In the genomic region with DNA sequence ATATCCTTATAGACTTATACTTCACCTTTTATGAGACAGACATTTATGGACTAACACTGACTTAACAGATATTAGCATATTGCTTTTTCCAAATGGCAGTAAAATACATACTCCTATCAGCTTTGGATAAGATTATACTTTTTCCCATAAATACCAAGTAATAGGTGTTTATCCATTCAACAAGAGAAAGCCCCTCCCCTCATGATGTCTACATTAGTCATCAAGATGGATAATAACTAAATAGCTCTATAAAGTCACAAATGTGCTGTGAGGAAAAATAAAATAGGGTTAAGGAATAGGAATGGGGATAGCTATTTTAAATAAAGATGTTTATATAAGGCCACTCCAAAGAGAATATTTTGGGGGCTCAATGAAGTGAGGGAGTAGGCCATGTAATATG, we compare ENCODE assay signal across 22 cellular contexts. TPM values are rescaled to one million over a fixed set of nuclear protein-coding genes. Genes with fewer than 3 reads are reported as not detected.
DNase-seq lines count a peak whose midpoint lies in the region; ATAC-seq and TF ChIP-seq lines count a peak whose summit lies in the region.
"Had no signal": no experiment of that assay in that cellular context is flagged by ENCODE, and none has a peak within 500 bp of the region (broad histone marks: within the 10 kb centered on the region; RNA-seq: fewer than 3 reads in every experiment).

No MANE protein-coding gene starts in this region.

- H3K9me3 ChIP-seq in tibial nerve: no peaks in the 10 kb centered on the region
- H3K9me3 ChIP-seq: A549; BE2C; BLaER1 treated with 17β-estradiol and CSF1 and Interleukin-3, amounts not matched to agents 10 nM and 100 nM; HAP-1 had no signal

- H3K4me1 Mint-ChIP-seq in WTC11 (peaks cover 5% of the 10 kb centered on the region), osteocyte (ENCODE audit: unreplicated experiment) (no peaks in the 10 kb centered on the region)
- H3K4me1 Mint-ChIP-seq: CD14-positive monocyte; CD8-positive, alpha-beta memory T cell had no signal

- H3K9me3 Mint-ChIP-seq in WTC11 (no peaks in the 10 kb centered on the region), osteocyte (ENCODE audit: unreplicated experiment) (no peaks in the 10 kb centered on the region)
- H3K9me3 Mint-ChIP-seq: CD14-positive monocyte; CD4-positive, alpha-beta T cell; CD8-positive, alpha-beta memory T cell had no signal

- H3K4me3 ChIP-seq in fibroblast of mammary gland (ENCODE audit: control insufficient read depth, low read depth, low read length) (no peak overlapping the region), tibial nerve (no peak overlapping the region)
- H3K4me3 ChIP-seq: A549; BLaER1 treated with 17β-estradiol and CSF1 and Interleukin-3, amounts not matched to agents 10 nM and 100 nM; HAP-1 had no signal

- ATAC-seq in WTC11: no peak
- ATAC-seq in HG02970 (IDR thresholded peaks at IDR 0.05; ENCODE audit: low FRiP score, unreplicated experiment): no peak
- ATAC-seq: A549 had no signal

- peak overlapping the region; percentile 32; the same call in 1 of the 2 replicates for H3K27ac Mint-ChIP-seq in WTC11
- no peak overlapping the region for H3K27ac Mint-ChIP-seq in osteocyte (ENCODE audit: unreplicated experiment)
- H3K27ac Mint-ChIP-seq: CD14-positive monocyte; CD4-positive, alpha-beta T cell; CD8-positive, alpha-beta memory T cell; HFFc6 had no signal

- no peaks in the 10 kb centered on the region for H3K4me1 ChIP-seq in tibial nerve
- H3K4me1 ChIP-seq: A549; BE2C; BLaER1 treated with 17β-estradiol and CSF1 and Interleukin-3, amounts not matched to agents 10 nM and 100 nM; HAP-1 had no signal

- CTCF ChIA-PET in WTC11 (lab: Charles Lee): no interaction called here

- H3K27me3 Mint-ChIP-seq in WTC11 (ENCODE audit: low read depth) (no peaks in the 10 kb centered on the region), osteocyte (ENCODE audit: unreplicated experiment) (no peaks in the 10 kb centered on the region)
- H3K27me3 Mint-ChIP-seq: CD4-positive, alpha-beta T cell had no signal

- TF ChIP-seq CTCF in WTC11 (IDR thresholded peaks at IDR 0.05) (no peak), fibroblast of mammary gland (conservative IDR thresholded peaks at IDR 0.05; ENCODE audit: control insufficient read depth, insufficient read depth, low read depth, low read length) (no peak), osteocyte (IDR thresholded peaks at IDR 0.05) (no peak), tibial nerve (IDR thresholded peaks at IDR 0.05) (no peak)

- H3K36me3 ChIP-seq in tibial nerve: no peaks in the 10 kb centered on the region
- H3K36me3 ChIP-seq: BE2C; BLaER1 treated with 17β-estradiol and CSF1 and Interleukin-3, amounts not matched to agents 10 nM and 100 nM; HAP-1 had no signal

- TF ChIP-seq EP300 in tibial nerve (IDR thresholded peaks at IDR 0.05): no peak

- no peaks in the 10 kb centered on the region for H3K27me3 ChIP-seq in tibial nerve
- H3K27me3 ChIP-seq: BE2C; BLaER1 treated with 17β-estradiol and CSF1 and Interleukin-3, amounts not matched to agents 10 nM and 100 nM had no signal

- POLR2A ChIA-PET in WTC11 (lab: Charles Lee): interaction anchor here (0.8 kb wide), 1 partner anchor 15 kb away, joined by 3 read pairs; no protein-coding TSS in a partner anchor

- H3K4me3 Mint-ChIP-seq in WTC11 (no peak overlapping the region), osteocyte (ENCODE audit: unreplicated experiment) (no peak overlapping the region)
- H3K4me3 Mint-ChIP-seq: CD14-positive monocyte; CD4-positive, alpha-beta T cell; CD8-positive, alpha-beta memory T cell; HFFc6 had no signal

- H3K36me3 Mint-ChIP-seq in WTC11 (no peaks in the 10 kb centered on the region), osteocyte (ENCODE audit: unreplicated experiment) (no peaks in the 10 kb centered on the region)
- H3K36me3 Mint-ChIP-seq: CD14-positive monocyte; CD8-positive, alpha-beta memory T cell had no signal

- DNase-seq in A172 (ENCODE audit: low spot score) (peak; percentile 14), M059J (ENCODE audit: low read depth) (peak; percentile 6), WTC11 (ENCODE audit: low spot score) (no peak), fibroblast of mammary gland (ENCODE audit: low read depth) (peak; percentile 9), osteocyte (ENCODE audit: extremely low spot score, unreplicated experiment) (no peak), anterior cingulate cortex (lab: John Stamatoyannopoulos, UW) (no peak), tibial nerve (ENCODE audit: low spot score in 2 of 2) (no peak)
- DNase-seq: ACHN; AML-193; BE2C; CD4-positive, alpha-beta T cell; CD8-positive, alpha-beta memory T cell; DMS53; DMS79 treated with DMSO at 0.1 percent for 48 hours; GOT3; HFFc6 had no signal

- H3K27ac ChIP-seq in tibial nerve: no peak overlapping the region
- H3K27ac ChIP-seq: 22Rv1; A549; BLaER1 treated with 17β-estradiol and CSF1 and Interleukin-3, amounts not matched to agents 10 nM and 100 nM had no signal

- TF ChIP-seq POLR2A in tibial nerve (IDR thresholded peaks at IDR 0.05): no peak

TF ChIP-seq in WTC11, 78 proteins besides CTCF, POLR2A, EP300 and RAD21 (continues in another document):
- TF ChIP-seq ZNF317 (CRISPR knock-in tag; IDR thresholded peaks at IDR 0.05; ENCODE audit: borderline replicate concordance, low read depth): no peak
- TF ChIP-seq, protein P1, sequence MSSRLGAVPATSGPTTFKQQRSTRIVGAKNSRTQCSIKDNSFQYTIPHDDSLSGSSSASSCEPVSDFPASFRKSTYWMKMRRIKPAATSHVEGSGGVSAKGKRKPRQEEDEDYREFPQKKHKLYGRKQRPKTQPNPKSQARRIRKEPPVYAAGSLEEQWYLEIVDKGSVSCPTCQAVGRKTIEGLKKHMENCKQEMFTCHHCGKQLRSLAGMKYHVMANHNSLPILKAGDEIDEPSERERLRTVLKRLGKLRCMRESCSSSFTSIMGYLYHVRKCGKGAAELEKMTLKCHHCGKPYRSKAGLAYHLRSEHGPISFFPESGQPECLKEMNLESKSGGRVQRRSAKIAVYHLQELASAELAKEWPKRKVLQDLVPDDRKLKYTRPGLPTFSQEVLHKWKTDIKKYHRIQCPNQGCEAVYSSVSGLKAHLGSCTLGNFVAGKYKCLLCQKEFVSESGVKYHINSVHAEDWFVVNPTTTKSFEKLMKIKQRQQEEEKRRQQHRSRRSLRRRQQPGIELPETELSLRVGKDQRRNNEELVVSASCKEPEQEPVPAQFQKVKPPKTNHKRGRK (CRISPR knock-in tag; IDR thresholded peaks at IDR 0.05; ENCODE audit: borderline replicate concordance): no peak
- TF ChIP-seq ZNF219 (CRISPR knock-in tag; IDR thresholded peaks at IDR 0.05; ENCODE audit: borderline replicate concordance): no peak
- no peak for TF ChIP-seq GTF2I (CRISPR knock-in tag; conservative IDR thresholded peaks at IDR 0.05)
- TF ChIP-seq CREB1 (CRISPR knock-in tag; IDR thresholded peaks at IDR 0.05): no peak
- no peak for TF ChIP-seq GRHL2 (CRISPR knock-in tag; IDR thresholded peaks at IDR 0.05; ENCODE audit: insufficient replicate concordance, severe bottlenecking)
- no peak for TF ChIP-seq OVOL2 (CRISPR knock-in tag; IDR thresholded peaks at IDR 0.05; ENCODE audit: borderline replicate concordance)
- no peak for TF ChIP-seq PREB (CRISPR knock-in tag; IDR thresholded peaks at IDR 0.05; ENCODE audit: borderline replicate concordance)
- TF ChIP-seq MXD4 (CRISPR knock-in tag; IDR thresholded peaks at IDR 0.05; ENCODE audit: borderline replicate concordance): no peak
- TF ChIP-seq, protein P2, sequence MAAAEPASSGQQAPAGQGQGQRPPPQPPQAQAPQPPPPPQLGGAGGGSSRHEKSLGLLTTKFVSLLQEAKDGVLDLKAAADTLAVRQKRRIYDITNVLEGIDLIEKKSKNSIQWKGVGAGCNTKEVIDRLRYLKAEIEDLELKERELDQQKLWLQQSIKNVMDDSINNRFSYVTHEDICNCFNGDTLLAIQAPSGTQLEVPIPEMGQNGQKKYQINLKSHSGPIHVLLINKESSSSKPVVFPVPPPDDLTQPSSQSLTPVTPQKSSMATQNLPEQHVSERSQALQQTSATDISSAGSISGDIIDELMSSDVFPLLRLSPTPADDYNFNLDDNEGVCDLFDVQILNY (CRISPR knock-in tag; IDR thresholded peaks at IDR 0.05): no peak
- no peak for TF ChIP-seq ZBTB21 (CRISPR knock-in tag; IDR thresholded peaks at IDR 0.05; ENCODE audit: borderline replicate concordance)
- no peak for TF ChIP-seq NFE2L1 (CRISPR knock-in tag; IDR thresholded peaks at IDR 0.05)

RNA-seq across cellular contexts. Expression of gene CSRNP3, which starts 39.4 kb away (rescaled TPM):
- total RNA-seq in A172 (2014; rRNA removed; shearing (Covaris generic)): 2.8 and 4.0 TPM in 2 replicates
- total RNA-seq in M059J (2014; rRNA removed; shearing (Covaris generic)): 0.27 and 0.32 TPM in 2 replicates
- total RNA-seq in WTC11 (2021): 7.3 to 8.0 TPM (median 8.0 TPM) in 3 replicates
- total RNA-seq in osteocyte: 1.5 and 1.9 TPM in 2 replicates
- 1 to 10 TPM; 1.3 to 5.5 (median 2.6) TPM for total RNA-seq in tibial nerve
- total RNA-seq: CD4-positive, alpha-beta T cell; CD8-positive, alpha-beta memory T cell had no signal

Comparison
In these comparisons a context has a peak if more than half of its experiments do, and no peak if none do; other contexts are left out.
1. DNase-seq: peak in A172 (single experiment), M059J (single experiment) and fibroblast of mammary gland (single experiment); none in WTC11 (single experiment), osteocyte (single experiment), anterior cingulate cortex (0 of 58) and tibial nerve (0 of 2).